ENCODE assay signal across 3 cellular contexts in genomic region chr3:100575704-100576103, GRCh38.
TF ChIP-seq lines count a peak whose summit lies in the region.

No MANE protein-coding gene starts in this region.

TF ChIP-seq in liver, 16 proteins besides CTCF, POLR2A, EP300 and RAD21:
- TF ChIP-seq HNF4G (IDR thresholded peaks at IDR 0.05) (no peak), YY1 (IDR thresholded peaks at IDR 0.05) (no peak), RXRA (IDR thresholded peaks at IDR 0.05) (no peak), NR2F2 (IDR thresholded peaks at IDR 0.05) (no peak), ZBTB33 (IDR thresholded peaks at IDR 0.05) (no peak), HNF4A (conservative IDR thresholded peaks at IDR 0.05) (no peak), EGR1 (IDR thresholded peaks at IDR 0.05; ENCODE audit: low read depth in 2 of 2) (no peak), FOXA2 (IDR thresholded peaks at IDR 0.05) (no peak), FOXA1 (IDR thresholded peaks at IDR 0.05) (no peak), REST (IDR thresholded peaks at IDR 0.05) (no peak), JUND (IDR thresholded peaks at IDR 0.05) (no peak), MAX (IDR thresholded peaks at IDR 0.05) (no peak), ATF3 (IDR thresholded peaks at IDR 0.05) (no peak), SP1 (IDR thresholded peaks at IDR 0.05) (no peak), GABPA (IDR thresholded peaks at IDR 0.05 in 1 of 2, conservative IDR thresholded peaks at IDR 0.05 in 1 of 2) (no peak), TAF1 (conservative IDR thresholded peaks at IDR 0.05) (no peak)

TF ChIP-seq in HepG2, 621 proteins besides CTCF, POLR2A, EP300 and RAD21:
- TF ChIP-seq KDM4B (CRISPR knock-in tag; IDR thresholded peaks at IDR 0.05) (no peak), GATA4 (IDR thresholded peaks at IDR 0.05; ENCODE audit: borderline replicate concordance, low read depth) (no peak), ZNF768 (CRISPR knock-in tag; IDR thresholded peaks at IDR 0.05) (no peak), PRMT3 (CRISPR knock-in tag; IDR thresholded peaks at IDR 0.05; ENCODE audit: borderline replicate concordance, low read depth) (no peak)

TF ChIP-seq in H1, 55 proteins besides CTCF, POLR2A, EP300 and RAD21:
- no peak for TF ChIP-seq TAF7 (optimal IDR thresholded peaks at IDR 0.05; ENCODE audit: borderline replicate concordance, low read depth, low read length)
